ENCODE assay signal across 1 cellular context in the genomic region with DNA sequence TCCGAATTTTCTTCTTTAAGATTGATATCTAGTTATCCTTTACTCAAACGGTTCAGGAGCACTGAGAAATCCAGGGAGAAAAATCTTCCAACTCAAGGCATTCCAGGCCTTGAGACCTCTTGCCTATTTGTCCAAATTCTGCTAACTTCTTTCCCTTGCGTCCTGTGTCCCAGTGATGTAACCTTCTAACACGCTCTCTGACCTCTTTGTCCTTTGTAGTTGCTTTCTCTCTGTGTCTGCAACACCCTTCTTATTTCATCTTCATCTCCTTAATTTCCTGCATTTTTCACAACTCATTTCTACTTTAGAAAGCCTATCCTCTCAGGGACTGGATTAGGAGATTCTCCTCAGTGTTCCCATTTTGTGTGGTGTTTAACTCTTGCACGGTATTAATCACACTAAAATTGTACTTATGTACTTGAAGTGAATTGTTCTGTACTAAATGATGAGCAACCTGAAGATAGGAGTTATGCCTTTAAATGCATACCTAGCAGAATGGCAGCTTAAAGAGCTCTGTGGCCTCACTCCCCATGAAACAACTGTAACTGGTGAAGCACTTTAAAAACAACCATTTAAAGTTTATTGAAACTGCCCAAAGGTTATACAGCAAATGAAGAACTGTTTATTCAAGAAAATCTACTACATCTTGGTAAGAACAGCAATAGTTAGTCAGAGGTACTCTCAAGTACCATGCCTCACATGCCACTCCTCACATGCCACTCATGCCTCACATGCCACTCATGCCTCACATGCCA.
TF ChIP-seq lines count a peak whose summit lies in the region.

No MANE protein-coding gene starts in this region.

TF ChIP-seq in GM23338, 12 proteins besides CTCF, POLR2A, EP300 and RAD21 (continued from another document):
- TF ChIP-seq JUNB (IDR thresholded peaks at IDR 0.05; ENCODE audit: unreplicated experiment) (no peak), ZNF331 (CRISPR knock-in tag; IDR thresholded peaks at IDR 0.05; ENCODE audit: low read depth) (no peak), POLR2AphosphoS5 (IDR thresholded peaks at IDR 0.05; ENCODE audit: low read depth) (no peak), STAT1 (IDR thresholded peaks at IDR 0.05; ENCODE audit: unreplicated experiment) (no peak), CREB1 (CRISPR knock-in tag; IDR thresholded peaks at IDR 0.05; ENCODE audit: low read depth) (no peak), NANOG (IDR thresholded peaks at IDR 0.05; ENCODE audit: borderline replicate concordance) (no peak), ZNF114 (CRISPR knock-in tag; IDR thresholded peaks at IDR 0.05) (no peak), EZH2phosphoT487 (IDR thresholded peaks at IDR 0.05; ENCODE audit: unreplicated experiment) (no peak), EZH2 (IDR thresholded peaks at IDR 0.05; ENCODE audit: low read depth, unreplicated experiment) (no peak)
- TF ChIP-seq, protein P1, sequence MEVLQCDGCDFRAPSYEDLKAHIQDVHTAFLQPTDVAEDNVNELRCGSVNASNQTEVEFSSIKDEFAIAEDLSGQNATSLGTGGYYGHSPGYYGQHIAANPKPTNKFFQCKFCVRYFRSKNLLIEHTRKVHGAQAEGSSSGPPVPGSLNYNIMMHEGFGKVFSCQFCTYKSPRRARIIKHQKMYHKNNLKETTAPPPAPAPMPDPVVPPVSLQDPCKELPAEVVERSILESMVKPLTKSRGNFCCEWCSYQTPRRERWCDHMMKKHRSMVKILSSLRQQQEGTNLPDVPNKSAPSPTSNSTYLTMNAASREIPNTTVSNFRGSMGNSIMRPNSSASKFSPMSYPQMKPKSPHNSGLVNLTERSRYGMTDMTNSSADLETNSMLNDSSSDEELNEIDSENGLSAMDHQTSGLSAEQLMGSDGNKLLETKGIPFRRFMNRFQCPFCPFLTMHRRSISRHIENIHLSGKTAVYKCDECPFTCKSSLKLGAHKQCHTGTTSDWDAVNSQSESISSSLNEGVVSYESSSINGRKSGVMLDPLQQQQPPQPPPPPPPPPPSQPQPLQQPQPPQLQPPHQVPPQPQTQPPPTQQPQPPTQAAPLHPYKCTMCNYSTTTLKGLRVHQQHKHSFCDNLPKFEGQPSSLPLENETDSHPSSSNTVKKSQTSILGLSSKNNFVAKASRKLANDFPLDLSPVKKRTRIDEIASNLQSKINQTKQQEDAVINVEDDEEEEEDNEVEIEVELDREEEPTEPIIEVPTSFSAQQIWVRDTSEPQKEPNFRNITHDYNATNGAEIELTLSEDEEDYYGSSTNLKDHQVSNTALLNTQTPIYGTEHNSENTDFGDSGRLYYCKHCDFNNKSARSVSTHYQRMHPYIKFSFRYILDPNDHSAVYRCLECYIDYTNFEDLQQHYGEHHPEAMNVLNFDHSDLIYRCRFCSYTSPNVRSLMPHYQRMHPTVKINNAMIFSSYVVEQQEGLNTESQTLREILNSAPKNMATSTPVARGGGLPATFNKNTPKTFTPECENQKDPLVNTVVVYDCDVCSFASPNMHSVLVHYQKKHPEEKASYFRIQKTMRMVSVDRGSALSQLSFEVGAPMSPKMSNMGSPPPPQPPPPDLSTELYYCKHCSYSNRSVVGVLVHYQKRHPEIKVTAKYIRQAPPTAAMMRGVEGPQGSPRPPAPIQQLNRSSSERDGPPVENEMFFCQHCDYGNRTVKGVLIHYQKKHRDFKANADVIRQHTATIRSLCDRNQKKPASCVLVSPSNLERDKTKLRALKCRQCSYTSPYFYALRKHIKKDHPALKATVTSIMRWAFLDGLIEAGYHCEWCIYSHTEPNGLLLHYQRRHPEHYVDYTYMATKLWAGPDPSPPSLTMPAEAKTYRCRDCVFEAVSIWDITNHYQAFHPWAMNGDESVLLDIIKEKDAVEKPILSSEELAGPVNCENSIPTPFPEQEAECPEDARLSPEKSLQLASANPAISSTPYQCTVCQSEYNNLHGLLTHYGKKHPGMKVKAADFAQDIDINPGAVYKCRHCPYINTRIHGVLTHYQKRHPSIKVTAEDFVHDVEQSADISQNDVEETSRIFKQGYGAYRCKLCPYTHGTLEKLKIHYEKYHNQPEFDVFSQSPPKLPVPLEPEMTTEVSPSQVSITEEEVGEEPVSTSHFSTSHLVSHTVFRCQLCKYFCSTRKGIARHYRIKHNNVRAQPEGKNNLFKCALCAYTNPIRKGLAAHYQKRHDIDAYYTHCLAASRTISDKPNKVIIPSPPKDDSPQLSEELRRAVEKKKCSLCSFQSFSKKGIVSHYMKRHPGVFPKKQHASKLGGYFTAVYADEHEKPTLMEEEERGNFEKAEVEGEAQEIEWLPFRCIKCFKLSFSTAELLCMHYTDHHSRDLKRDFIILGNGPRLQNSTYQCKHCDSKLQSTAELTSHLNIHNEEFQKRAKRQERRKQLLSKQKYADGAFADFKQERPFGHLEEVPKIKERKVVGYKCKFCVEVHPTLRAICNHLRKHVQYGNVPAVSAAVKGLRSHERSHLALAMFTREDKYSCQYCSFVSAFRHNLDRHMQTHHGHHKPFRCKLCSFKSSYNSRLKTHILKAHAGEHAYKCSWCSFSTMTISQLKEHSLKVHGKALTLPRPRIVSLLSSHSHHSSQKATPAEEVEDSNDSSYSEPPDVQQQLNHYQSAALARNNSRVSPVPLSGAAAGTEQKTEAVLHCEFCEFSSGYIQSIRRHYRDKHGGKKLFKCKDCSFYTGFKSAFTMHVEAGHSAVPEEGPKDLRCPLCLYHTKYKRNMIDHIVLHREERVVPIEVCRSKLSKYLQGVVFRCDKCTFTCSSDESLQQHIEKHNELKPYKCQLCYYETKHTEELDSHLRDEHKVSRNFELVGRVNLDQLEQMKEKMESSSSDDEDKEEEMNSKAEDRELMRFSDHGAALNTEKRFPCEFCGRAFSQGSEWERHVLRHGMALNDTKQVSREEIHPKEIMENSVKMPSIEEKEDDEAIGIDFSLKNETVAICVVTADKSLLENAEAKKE (CRISPR knock-in tag; IDR thresholded peaks at IDR 0.05), result no peak
- TF ChIP-seq, protein P2, sequence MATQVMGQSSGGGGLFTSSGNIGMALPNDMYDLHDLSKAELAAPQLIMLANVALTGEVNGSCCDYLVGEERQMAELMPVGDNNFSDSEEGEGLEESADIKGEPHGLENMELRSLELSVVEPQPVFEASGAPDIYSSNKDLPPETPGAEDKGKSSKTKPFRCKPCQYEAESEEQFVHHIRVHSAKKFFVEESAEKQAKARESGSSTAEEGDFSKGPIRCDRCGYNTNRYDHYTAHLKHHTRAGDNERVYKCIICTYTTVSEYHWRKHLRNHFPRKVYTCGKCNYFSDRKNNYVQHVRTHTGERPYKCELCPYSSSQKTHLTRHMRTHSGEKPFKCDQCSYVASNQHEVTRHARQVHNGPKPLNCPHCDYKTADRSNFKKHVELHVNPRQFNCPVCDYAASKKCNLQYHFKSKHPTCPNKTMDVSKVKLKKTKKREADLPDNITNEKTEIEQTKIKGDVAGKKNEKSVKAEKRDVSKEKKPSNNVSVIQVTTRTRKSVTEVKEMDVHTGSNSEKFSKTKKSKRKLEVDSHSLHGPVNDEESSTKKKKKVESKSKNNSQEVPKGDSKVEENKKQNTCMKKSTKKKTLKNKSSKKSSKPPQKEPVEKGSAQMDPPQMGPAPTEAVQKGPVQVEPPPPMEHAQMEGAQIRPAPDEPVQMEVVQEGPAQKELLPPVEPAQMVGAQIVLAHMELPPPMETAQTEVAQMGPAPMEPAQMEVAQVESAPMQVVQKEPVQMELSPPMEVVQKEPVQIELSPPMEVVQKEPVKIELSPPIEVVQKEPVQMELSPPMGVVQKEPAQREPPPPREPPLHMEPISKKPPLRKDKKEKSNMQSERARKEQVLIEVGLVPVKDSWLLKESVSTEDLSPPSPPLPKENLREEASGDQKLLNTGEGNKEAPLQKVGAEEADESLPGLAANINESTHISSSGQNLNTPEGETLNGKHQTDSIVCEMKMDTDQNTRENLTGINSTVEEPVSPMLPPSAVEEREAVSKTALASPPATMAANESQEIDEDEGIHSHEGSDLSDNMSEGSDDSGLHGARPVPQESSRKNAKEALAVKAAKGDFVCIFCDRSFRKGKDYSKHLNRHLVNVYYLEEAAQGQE (IDR thresholded peaks at IDR 0.05; ENCODE audit: unreplicated experiment), result no peak
